ENCODE assay signal across 20 cellular contexts in the genomic region with DNA sequence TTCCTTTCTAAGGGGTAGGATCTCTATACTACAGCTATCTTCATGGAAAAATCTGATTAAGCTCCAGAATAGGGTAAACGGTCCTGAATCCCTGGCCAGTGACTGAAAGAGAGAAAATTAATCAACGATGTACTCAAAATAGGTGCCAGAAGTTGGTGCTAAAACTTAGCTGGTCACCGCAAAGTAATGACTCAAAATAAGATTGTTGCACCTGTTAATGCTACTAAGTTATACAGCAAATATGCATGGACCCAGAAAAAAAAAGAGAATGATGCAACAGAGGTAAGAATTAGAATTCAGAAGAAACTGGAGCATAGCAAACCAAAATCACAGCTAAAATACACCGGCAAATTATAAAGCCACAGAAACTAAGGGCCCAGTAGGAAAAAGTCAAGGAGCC.
A peak's percentile ranks its signal among the peaks of the same experiment; 100 is the strongest.
DNase-seq lines count a peak whose midpoint lies in the region; ATAC-seq and TF ChIP-seq lines count a peak whose summit lies in the region.
"Had no signal": no experiment of that assay in that cellular context is flagged by ENCODE, and none has a peak within 500 bp of the region (broad histone marks: within the 10 kb centered on the region; RNA-seq: fewer than 3 reads in every experiment).

No MANE protein-coding gene starts in this region.

- H3K4me3 ChIP-seq in smooth muscle cell, result no peak overlapping the region
- H3K4me3 ChIP-seq: coronary artery, psoas muscle had no signal

- H3K4me1 ChIP-seq in smooth muscle cell (ENCODE audit: low read depth), result no peaks in the 10 kb centered on the region
- H3K4me1 ChIP-seq: psoas muscle had no signal

- H3K9ac ChIP-seq in smooth muscle cell (ENCODE audit: low read depth), result no peak overlapping the region

- H3K27ac ChIP-seq in smooth muscle cell (ENCODE audit: low read depth), result no peak overlapping the region
- H3K27ac ChIP-seq: coronary artery, epithelial cell of prostate, psoas muscle had no signal

- H3F3A ChIP-seq in smooth muscle cell (ENCODE audit: low read depth), result no peaks in the 10 kb centered on the region

- ATAC-seq in GM18502 (IDR thresholded peaks at IDR 0.05; ENCODE audit: poor library complexity, unreplicated experiment) (peak; percentile 93), GM19452 (IDR thresholded peaks at IDR 0.05; ENCODE audit: unreplicated experiment) (peak; percentile 81), HG02623 (IDR thresholded peaks at IDR 0.05; ENCODE audit: unreplicated experiment) (peak; percentile 64), HG03354 (IDR thresholded peaks at IDR 0.05; ENCODE audit: poor library complexity, severe bottlenecking, unreplicated experiment) (peak; percentile 56)
- ATAC-seq: natural killer cell, psoas muscle had no signal

- H3K79me2 ChIP-seq in smooth muscle cell (ENCODE audit: low read depth), result no peaks in the 10 kb centered on the region

- no peaks in the 10 kb centered on the region for H3K36me3 ChIP-seq in smooth muscle cell (ENCODE audit: low read depth)

- no peaks in the 10 kb centered on the region for H3K9me3 ChIP-seq in smooth muscle cell (replicated peaks; ENCODE audit: low read depth)
- H3K9me3 ChIP-seq: psoas muscle had no signal

- 86% methylated on average over 4 of the region's 4 CpGs for WGBS in smooth muscle cell (ENCODE audit: low lambda C conversion rate)

- TF ChIP-seq CTCF in smooth muscle cell (IDR thresholded peaks at IDR 0.05; ENCODE audit: borderline replicate concordance, insufficient read depth, poor library complexity, severe bottlenecking), result no peak

- no peaks in the 10 kb centered on the region for H3K27me3 ChIP-seq in smooth muscle cell (ENCODE audit: low read depth)

- H3K4me2 ChIP-seq in smooth muscle cell, result no peak overlapping the region

- no peaks in the 10 kb centered on the region for H4K20me1 ChIP-seq in smooth muscle cell (ENCODE audit: low read depth)

- H2AFZ ChIP-seq in smooth muscle cell (ENCODE audit: low read depth), result no peak overlapping the region

- DNase-seq in stimulated activated CD4-positive, alpha-beta T cell treated with anti-CD3 and anti-CD28 coated beads, Interleukin-4, amount 100 ng/mL, for 1 hour, result no peak
- DNase-seq in smooth muscle cell (lab: John Stamatoyannopoulos, UW; ENCODE audit: unreplicated experiment) (no peak), mucosa of gallbladder (ENCODE audit: low spot score) (no peak)
- no peak for DNase-seq in effector CD8-positive, alpha-beta T cell (lab: John Stamatoyannopoulos, UW)
- DNase-seq: activated naive CD4-positive, alpha-beta T cell treated with Interleukin-2 at 50 U/mL for 16 hours; CD4-positive, CD25-positive, alpha-beta regulatory T cell; DND-41; Karpas-422; natural killer cell; NCI-H1417; psoas muscle; SHP77; stimulated activated CD4-positive, alpha-beta T cell treated with anti-CD3 and anti-CD28 coated beads, Interleukin-12 subunit alpha, Interleukin-12 subunit beta, amount 100 ng/mL, for 4 hours; T-helper 2 cell had no signal
